8 cellular contexts compared by ENCODE assay signal in genomic region chr16:4846901-4847773, GRCh38. TPM values are rescaled to one million over a fixed set of nuclear protein-coding genes. Genes with fewer than 3 reads are reported as not detected.
DNase-seq lines count a peak whose midpoint lies in the region; ATAC-seq and TF ChIP-seq lines count a peak whose summit lies in the region.

Gene GLYR1 (minus strand): TSS chr16:4847288. CDS start chr16:4847265, 23 bp downstream.
Gene UBN1 (plus strand): TSS chr16:4847481. CDS start chr16:4852918, 5,437 bp downstream.

- in situ Hi-C loops in GM13977 (cut with MboI; ENCODE audit: low pct_unique_long_range_greater_than_20kb, low sequenced_read_pairs, unreplicated experiment) = no loop called here

- under 1% methylated on average over 94 of the region's 126 CpGs for WGBS in prostate gland
- under 1% methylated on average over 126 of the region's 126 CpGs for WGBS in urinary bladder

- intact Hi-C loops in left ventricle myocardium superior (cut with micrococcal nuclease) (no loop called here), prostate gland (cut with DNase I) (loop anchor here (5.0 to 10.0 kb wide), 2 partner anchors 110 to 112 kb away; partner anchors contain the start of genes ANKS3, DNAAF8 and SEC14L5)

- peaks cover 25% of the 10 kb centered on the region for H3K36me3 Mint-ChIP-seq in T-helper 1 cell treated with Interleukin-12 subunit alpha and Interleukin-12 subunit beta and Interleukin-4 antibody, amounts not matched to agents 30 μg/mL and 1 μg/mL, for 36 hours (ENCODE audit: low read depth)

- H3K36me3 ChIP-seq in prostate gland = peaks cover 6 to 12% of the 10 kb centered on the region in 2 donors
- no peaks in the 10 kb centered on the region for H3K36me3 ChIP-seq in urinary bladder (ENCODE audit: insufficient read depth)

- peaks cover 51% of the 10 kb centered on the region for H3K4me1 Mint-ChIP-seq in T-helper 1 cell treated with Interleukin-12 subunit alpha and Interleukin-12 subunit beta and Interleukin-4 antibody, amounts not matched to agents 30 μg/mL and 1 μg/mL, for 36 hours (ENCODE audit: low read depth)

- H3K9me3 ChIP-seq in prostate gland = no peaks in the 10 kb centered on the region

- no peaks in the 10 kb centered on the region for H3K9me3 Mint-ChIP-seq in T-helper 1 cell treated with Interleukin-12 subunit alpha and Interleukin-12 subunit beta and Interleukin-4 antibody, amounts not matched to agents 30 μg/mL and 1 μg/mL, for 36 hours

- ATAC-seq in HG02884 (IDR thresholded peaks at IDR 0.05; ENCODE audit: unreplicated experiment) (peak; percentile 78), left ventricle myocardium superior (peak; percentile 97)

- TF ChIP-seq POLR2A in prostate gland (IDR thresholded peaks at IDR 0.05) = peak; percentile 77

- peak within 1 kb of the TSS; percentile 84 for H3K4me3 Mint-ChIP-seq in T-helper 1 cell treated with Interleukin-12 subunit alpha and Interleukin-12 subunit beta and Interleukin-4 antibody, amounts not matched to agents 30 μg/mL and 1 μg/mL, for 36 hours

- peak; percentile 99 for DNase-seq in GM13977 (ENCODE audit: low spot score)
- DNase-seq in NCI-H1694 (lab: John Stamatoyannopoulos, UW) = peak; percentile 84
- DNase-seq in amygdala (lab: John Stamatoyannopoulos, UW) = peak; percentile 68 to 99 (median 95)
- peak; percentile 100 for DNase-seq in left ventricle myocardium superior
- peak; percentile 99 for DNase-seq in prostate gland (ENCODE audit: low spot score)

- TF ChIP-seq CTCF in GM13977 (IDR thresholded peaks at IDR 0.05; ENCODE audit: extremely low read depth, insufficient read depth, missing control alignments) (no peak), prostate gland (IDR thresholded peaks at IDR 0.05) (peak in 1 of 4 experiments; percentile 15)

- H3K4me3 ChIP-seq in prostate gland (peak within 1 kb of the TSS; percentile 94 to 98), urinary bladder (ENCODE audit: low read depth, low read length) (peak within 1 kb of the TSS; percentile 96)

- H3K27me3 Mint-ChIP-seq in T-helper 1 cell treated with Interleukin-12 subunit alpha and Interleukin-12 subunit beta and Interleukin-4 antibody, amounts not matched to agents 30 μg/mL and 1 μg/mL, for 36 hours (ENCODE audit: low read depth) = no peaks in the 10 kb centered on the region

- H3K4me1 ChIP-seq in prostate gland (replicated peaks) = peaks cover 13% of the 10 kb centered on the region
- peaks cover 4% of the 10 kb centered on the region for H3K4me1 ChIP-seq in urinary bladder (ENCODE audit: insufficient read depth)

- H3K27ac ChIP-seq in prostate gland (peak within 1 kb of the TSS; percentile 91 to 96), urinary bladder (ENCODE audit: low read depth) (peak within 1 kb of the TSS; percentile 95)

- no peaks in the 10 kb centered on the region for H3K27me3 ChIP-seq in prostate gland (replicated peaks; ENCODE audit: insufficient read depth)

- H3K27ac Mint-ChIP-seq in T-helper 1 cell treated with Interleukin-12 subunit alpha and Interleukin-12 subunit beta and Interleukin-4 antibody, amounts not matched to agents 30 μg/mL and 1 μg/mL, for 36 hours = peak within 1 kb of the TSS; percentile 89

RNA-seq across cellular contexts. Expression of gene GLYR1, which starts in this region (rescaled TPM):
- total RNA-seq in left ventricle myocardium superior (102 TPM), prostate gland (10 to 100 TPM; 57.4 to 60.8 TPM), urinary bladder (44.4 TPM)
- polyA plus RNA-seq in urinary bladder = 60.3 TPM

RNA-seq across cellular contexts. Expression of gene UBN1, which starts in this region (rescaled TPM):
- total RNA-seq in left ventricle myocardium superior (50.9 TPM), prostate gland (10 to 100 TPM; 28.2 to 56.9 TPM), urinary bladder (14.1 TPM)
- polyA plus RNA-seq in urinary bladder = 17.5 TPM

Comparison
In these comparisons a context has a peak if more than half of its experiments do, and no peak if none do; other contexts are left out.
1. Peak in every context shown above with its lines: DNase-seq, ATAC-seq, H3K4me3 ChIP-seq and H3K27ac ChIP-seq.